ENCODE assay signal across 17 cellular contexts in genomic region chr17:82087961-82088837, GRCh38.
"Had no signal": no experiment of that assay in that cellular context is flagged by ENCODE, and none has a peak within 500 bp of the region (broad histone marks: within the 10 kb centered on the region; RNA-seq: fewer than 3 reads in every experiment).

No MANE protein-coding gene starts in this region.

- H3K27ac Mint-ChIP-seq: activated CD4-positive, alpha-beta T cell treated with anti-CD3 and anti-CD28 coated beads, Interleukin-2, amount 10 ng/mL, durations not matched to agents 7 days and 5 days; activated naive CD8-positive, alpha-beta T cell treated with anti-CD3 and anti-CD28 coated beads, Interleukin-2, amount 10 ng/mL, durations not matched to agents 7 days and 5 days; activated T-helper 1 cell treated with anti-CD3 and anti-CD28 coated beads, Interleukin-12 subunit alpha, Interleukin-12 subunit beta, Interleukin-2, Interleukin-4 antibody, amounts not matched to agents 30 ng/mL and 10 ng/mL and 1 ng/mL, durations not matched to agents 14 hours and 24 hours and 36 hours; endodermal cell; T-helper 17 cell had no signal

- H3K9me3 ChIP-seq: breast epithelium, gastrocnemius medialis, heart left ventricle, thyroid gland, uterus had no signal

- H3K4me3 Mint-ChIP-seq: activated CD4-positive, alpha-beta T cell treated with anti-CD3 and anti-CD28 coated beads, Interleukin-2, amount 10 ng/mL, durations not matched to agents 7 days and 5 days; activated naive CD8-positive, alpha-beta T cell treated with anti-CD3 and anti-CD28 coated beads, Interleukin-2, amount 10 ng/mL, durations not matched to agents 7 days and 5 days; activated T-helper 1 cell treated with anti-CD3 and anti-CD28 coated beads, Interleukin-12 subunit alpha, Interleukin-12 subunit beta, Interleukin-2, Interleukin-4 antibody, amounts not matched to agents 30 ng/mL and 10 ng/mL and 1 ng/mL, durations not matched to agents 14 hours and 24 hours and 36 hours; endodermal cell; stimulated activated naive B cell treated with anti-CD40 and anti-IgM and Interleukin-4, amounts not matched to agents 10 μg/mL and 1 μg/mL and 100 μg/mL, for 72 hours; T-helper 17 cell had no signal

- H3K4me1 Mint-ChIP-seq: activated CD4-positive, alpha-beta T cell treated with anti-CD3 and anti-CD28 coated beads, Interleukin-2, amount 10 ng/mL, durations not matched to agents 7 days and 5 days; activated naive CD8-positive, alpha-beta T cell treated with anti-CD3 and anti-CD28 coated beads, Interleukin-2, amount 10 ng/mL, durations not matched to agents 7 days and 5 days; endodermal cell; T-helper 17 cell had no signal

- H3K27me3 ChIP-seq: breast epithelium, dorsolateral prefrontal cortex, gastrocnemius medialis, heart left ventricle, thyroid gland, uterus had no signal

- H3K9me3 Mint-ChIP-seq: activated CD4-positive, alpha-beta T cell treated with anti-CD3 and anti-CD28 coated beads, Interleukin-2, amount 10 ng/mL, durations not matched to agents 7 days and 5 days; activated naive CD8-positive, alpha-beta T cell treated with anti-CD3 and anti-CD28 coated beads, Interleukin-2, amount 10 ng/mL, durations not matched to agents 7 days and 5 days; activated T-helper 1 cell treated with anti-CD3 and anti-CD28 coated beads, Interleukin-12 subunit alpha, Interleukin-12 subunit beta, Interleukin-2, Interleukin-4 antibody, amounts not matched to agents 30 ng/mL and 10 ng/mL and 1 ng/mL, durations not matched to agents 14 hours and 24 hours and 36 hours; endodermal cell; stimulated activated naive B cell treated with anti-CD40 and anti-IgM and Interleukin-4, amounts not matched to agents 10 μg/mL and 1 μg/mL and 100 μg/mL, for 72 hours had no signal

- H3K27ac ChIP-seq: breast epithelium, dorsolateral prefrontal cortex, gastrocnemius medialis, heart left ventricle, thyroid gland, uterus had no signal

- H3K4me3 ChIP-seq: breast epithelium, dorsolateral prefrontal cortex, gastrocnemius medialis, heart left ventricle, thyroid gland, uterus had no signal

- DNase-seq: activated CD4-positive, alpha-beta T cell treated with anti-CD3 and anti-CD28 coated beads, Interleukin-2, amount 10 ng/mL, durations not matched to agents 7 days and 5 days; activated CD4-positive, CD25-positive, alpha-beta regulatory T cell; activated CD8-positive, alpha-beta memory T cell treated with anti-CD3 and anti-CD28 coated beads for 24 hours; activated naive CD8-positive, alpha-beta T cell treated with anti-CD3 and anti-CD28 coated beads, Interleukin-2, amount 10 ng/mL, durations not matched to agents 7 days and 5 days; anterior cingulate cortex; dorsolateral prefrontal cortex; endodermal cell; erythroblast; gastrocnemius medialis; midbrain; stimulated activated naive B cell treated with anti-CD40 and anti-IgM and Interleukin-4, amounts not matched to agents 10 μg/mL and 1 μg/mL and 100 μg/mL, for 72 hours; thyroid gland; uterus had no signal

- H3K4me1 ChIP-seq: breast epithelium, gastrocnemius medialis, heart left ventricle, thyroid gland, uterus had no signal

- ATAC-seq: gastrocnemius medialis; heart left ventricle; stimulated activated naive B cell treated with anti-CD40 and anti-IgM and Interleukin-4, amounts not matched to agents 10 μg/mL and 1 μg/mL and 100 μg/mL, for 72 hours; T-helper 17 cell had no signal

- H3K36me3 Mint-ChIP-seq: activated naive CD8-positive, alpha-beta T cell treated with anti-CD3 and anti-CD28 coated beads, Interleukin-2, amount 10 ng/mL, durations not matched to agents 7 days and 5 days had no signal

- H3K36me3 ChIP-seq: uterus had no signal

- H3K27me3 Mint-ChIP-seq: activated CD4-positive, alpha-beta T cell treated with anti-CD3 and anti-CD28 coated beads, Interleukin-2, amount 10 ng/mL, durations not matched to agents 7 days and 5 days; activated naive CD8-positive, alpha-beta T cell treated with anti-CD3 and anti-CD28 coated beads, Interleukin-2, amount 10 ng/mL, durations not matched to agents 7 days and 5 days; stimulated activated naive B cell treated with anti-CD40 and anti-IgM and Interleukin-4, amounts not matched to agents 10 μg/mL and 1 μg/mL and 100 μg/mL, for 72 hours; T-helper 17 cell had no signal
